ENCODE assay signal across 1 cellular context in the genomic region with DNA sequence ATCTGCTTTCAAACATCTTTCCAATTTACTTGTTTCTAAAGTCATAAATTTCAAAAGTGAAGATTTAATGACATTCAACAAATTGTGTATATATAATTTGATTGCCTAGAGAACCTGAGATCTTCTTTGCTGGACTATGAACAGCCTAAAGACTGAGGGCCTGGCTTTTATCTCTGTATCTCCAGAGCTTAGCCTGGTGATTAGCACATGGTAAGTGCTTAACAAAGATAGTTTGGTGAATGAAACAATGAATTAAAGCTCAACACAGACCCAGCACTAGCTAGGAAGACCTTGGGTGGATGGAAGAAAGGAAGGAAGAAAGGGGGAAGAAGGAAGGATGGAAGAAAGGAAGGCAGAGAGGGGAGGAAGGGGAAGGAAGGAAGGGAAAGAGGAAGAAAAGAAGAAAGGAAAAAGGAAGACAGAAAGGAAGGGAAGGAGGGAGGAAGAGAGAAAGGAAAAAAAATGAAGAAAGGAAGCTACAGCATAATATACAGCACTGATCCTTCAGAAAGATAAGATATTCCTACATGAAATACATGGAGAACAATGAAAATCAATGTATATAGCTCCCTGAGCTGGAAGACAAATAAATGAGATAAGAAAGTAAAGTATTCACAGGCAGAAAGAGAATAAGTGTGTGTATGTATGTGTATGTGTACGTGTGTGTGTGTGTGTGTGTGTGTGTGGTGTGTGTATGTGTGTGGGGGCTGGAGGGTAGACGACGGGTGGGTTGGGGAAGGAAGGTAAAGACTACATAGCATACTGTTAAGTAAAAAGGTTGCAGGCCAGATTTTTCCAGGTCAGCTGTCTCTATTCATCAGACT.
A peak's percentile ranks its signal among the peaks of the same experiment; 100 is the strongest.
TF ChIP-seq lines count a peak whose summit lies in the region.

No MANE protein-coding gene starts in this region.

TF ChIP-seq in K562, 482 proteins besides CTCF, POLR2A, EP300 and RAD21:
- TF ChIP-seq, protein P1, sequence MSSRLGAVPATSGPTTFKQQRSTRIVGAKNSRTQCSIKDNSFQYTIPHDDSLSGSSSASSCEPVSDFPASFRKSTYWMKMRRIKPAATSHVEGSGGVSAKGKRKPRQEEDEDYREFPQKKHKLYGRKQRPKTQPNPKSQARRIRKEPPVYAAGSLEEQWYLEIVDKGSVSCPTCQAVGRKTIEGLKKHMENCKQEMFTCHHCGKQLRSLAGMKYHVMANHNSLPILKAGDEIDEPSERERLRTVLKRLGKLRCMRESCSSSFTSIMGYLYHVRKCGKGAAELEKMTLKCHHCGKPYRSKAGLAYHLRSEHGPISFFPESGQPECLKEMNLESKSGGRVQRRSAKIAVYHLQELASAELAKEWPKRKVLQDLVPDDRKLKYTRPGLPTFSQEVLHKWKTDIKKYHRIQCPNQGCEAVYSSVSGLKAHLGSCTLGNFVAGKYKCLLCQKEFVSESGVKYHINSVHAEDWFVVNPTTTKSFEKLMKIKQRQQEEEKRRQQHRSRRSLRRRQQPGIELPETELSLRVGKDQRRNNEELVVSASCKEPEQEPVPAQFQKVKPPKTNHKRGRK (tag; IDR thresholded peaks at IDR 0.05) = peak; percentile 95
- TF ChIP-seq, protein P2, sequence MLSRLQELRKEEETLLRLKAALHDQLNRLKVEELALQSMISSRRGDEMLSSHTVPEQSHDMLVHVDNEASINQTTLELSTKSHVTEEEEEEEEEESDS (CRISPR knock-in tag; IDR thresholded peaks at IDR 0.05) = no peak
- TF ChIP-seq MCM3 (IDR thresholded peaks at IDR 0.05) (no peak), ZNF253 (CRISPR knock-in tag; conservative IDR thresholded peaks at IDR 0.05) (no peak), RAD51 (IDR thresholded peaks at IDR 0.05; ENCODE audit: borderline replicate concordance, low read depth) (no peak)
- TF ChIP-seq, protein P3, sequence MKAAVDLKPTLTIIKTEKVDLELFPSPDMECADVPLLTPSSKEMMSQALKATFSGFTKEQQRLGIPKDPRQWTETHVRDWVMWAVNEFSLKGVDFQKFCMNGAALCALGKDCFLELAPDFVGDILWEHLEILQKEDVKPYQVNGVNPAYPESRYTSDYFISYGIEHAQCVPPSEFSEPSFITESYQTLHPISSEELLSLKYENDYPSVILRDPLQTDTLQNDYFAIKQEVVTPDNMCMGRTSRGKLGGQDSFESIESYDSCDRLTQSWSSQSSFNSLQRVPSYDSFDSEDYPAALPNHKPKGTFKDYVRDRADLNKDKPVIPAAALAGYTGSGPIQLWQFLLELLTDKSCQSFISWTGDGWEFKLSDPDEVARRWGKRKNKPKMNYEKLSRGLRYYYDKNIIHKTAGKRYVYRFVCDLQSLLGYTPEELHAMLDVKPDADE (conservative IDR thresholded peaks at IDR 0.05; ENCODE audit: control insufficient read depth, low read depth, low read length) = no peak
